In genomic region chr11:119336744-119337469, GRCh38 we compare ENCODE assay signal across 12 cellular contexts. TPM values are rescaled to one million over a fixed set of nuclear protein-coding genes. Genes with fewer than 3 reads are reported as not detected.
DNase-seq lines count a peak whose midpoint lies in the region; ATAC-seq, FAIRE-seq and TF ChIP-seq lines count a peak whose summit lies in the region.
"Had no signal": no experiment of that assay in that cellular context is flagged by ENCODE, and none has a peak within 500 bp of the region (broad histone marks: within the 10 kb centered on the region; RNA-seq: fewer than 3 reads in every experiment).

No MANE protein-coding gene starts in this region.

- H3K27me3 ChIP-seq in A673 (replicated peaks; ENCODE audit: insufficient read depth, low read depth, low read length, poor library complexity), result peaks cover 16% of the 10 kb centered on the region
- H3K27me3 ChIP-seq in DOHH2 (ENCODE audit: control insufficient read depth, low read length), result peaks cover 14% of the 10 kb centered on the region
- peaks cover 35% of the 10 kb centered on the region for H3K27me3 ChIP-seq in mucosa of stomach (ENCODE audit: control insufficient read depth, insufficient read depth, low read length)

- H3K9me3 ChIP-seq in A673 (ENCODE audit: low read depth, low read length, poor library complexity, severe bottlenecking) (no peaks in the 10 kb centered on the region), DOHH2 (ENCODE audit: control insufficient read depth, insufficient read depth, low read length) (no peaks in the 10 kb centered on the region), mucosa of stomach (ENCODE audit: control insufficient read depth, low read length) (no peaks in the 10 kb centered on the region)
- H3K9me3 ChIP-seq: neutrophil, suprapubic skin had no signal

- H4K20me1 ChIP-seq in DOHH2 (ENCODE audit: control insufficient read depth, insufficient read depth, low read depth, low read length), result 0 out of 2 replicates have a peak, but pooled peaks cover 8% of the 10 kb centered on the region

- peaks cover 53% of the 10 kb centered on the region for H3K4me1 Mint-ChIP-seq in activated T-helper 1 cell treated with anti-CD3 and anti-CD28 coated beads, Interleukin-12 subunit alpha, Interleukin-12 subunit beta, Interleukin-2, Interleukin-4 antibody, amounts not matched to agents 30 ng/mL and 10 ng/mL and 1 ng/mL, durations not matched to agents 14 hours and 24 hours and 36 hours (ENCODE audit: low read depth)

- H3K36me3 ChIP-seq in A673 (ENCODE audit: insufficient read depth, low read length, poor library complexity, severe bottlenecking) (peaks cover 12% of the 10 kb centered on the region), DOHH2 (ENCODE audit: control insufficient read depth, low read length) (peaks cover 28% of the 10 kb centered on the region), mucosa of stomach (ENCODE audit: control insufficient read depth, insufficient read depth, low read length) (no peaks in the 10 kb centered on the region)
- H3K36me3 ChIP-seq: neutrophil had no signal

- DNase-seq in A673 (ENCODE audit: low spot score) (no peak), amygdala (lab: John Stamatoyannopoulos, UW) (no peak), H54 (ENCODE audit: insufficient read length, low spot score) (no peak), mucosa of gallbladder (ENCODE audit: low spot score) (no peak)
- no peak for DNase-seq in activated T-helper 1 cell treated with anti-CD3 and anti-CD28 coated beads, Interleukin-12 subunit alpha, Interleukin-12 subunit beta, Interleukin-2, Interleukin-4 antibody, amounts not matched to agents 30 ng/mL and 10 ng/mL and 1 ng/mL, durations not matched to agents 14 hours and 24 hours and 36 hours (ENCODE audit: low spot score)
- DNase-seq: NCI-H510A; stimulated activated CD4-positive, alpha-beta T cell treated with anti-CD3 and anti-CD28 coated beads, Interleukin-4, amount 100 ng/mL, for 24 hours had no signal

- TF ChIP-seq CTCF in A673 (conservative IDR thresholded peaks at IDR 0.05; ENCODE audit: low read depth, low read length), result no peak
- no peak for TF ChIP-seq CTCF in DOHH2 (IDR thresholded peaks at IDR 0.05; ENCODE audit: low read depth, low read length, poor library complexity, severe bottlenecking)

- ATAC-seq in GM19035 (IDR thresholded peaks at IDR 0.05; ENCODE audit: unreplicated experiment), result no peak

- no peaks in the 10 kb centered on the region for H3K9me3 Mint-ChIP-seq in activated T-helper 1 cell treated with anti-CD3 and anti-CD28 coated beads, Interleukin-12 subunit alpha, Interleukin-12 subunit beta, Interleukin-2, Interleukin-4 antibody, amounts not matched to agents 30 ng/mL and 10 ng/mL and 1 ng/mL, durations not matched to agents 14 hours and 24 hours and 36 hours

- peaks cover 25% of the 10 kb centered on the region for H3K27me3 Mint-ChIP-seq in activated T-helper 1 cell treated with anti-CD3 and anti-CD28 coated beads, Interleukin-12 subunit alpha, Interleukin-12 subunit beta, Interleukin-2, Interleukin-4 antibody, amounts not matched to agents 30 ng/mL and 10 ng/mL and 1 ng/mL, durations not matched to agents 14 hours and 24 hours and 36 hours (ENCODE audit: insufficient read depth)

- POLR2A ChIA-PET in A673 (lab: Charles Lee; ENCODE audit: low non-redundant PET), result no interaction called here

- H3K4me1 ChIP-seq in A673 (ENCODE audit: insufficient read depth, low read length, poor library complexity, severe bottlenecking) (peaks cover 49% of the 10 kb centered on the region), DOHH2 (ENCODE audit: control insufficient read depth, low read length) (peaks cover 53% of the 10 kb centered on the region), mucosa of stomach (ENCODE audit: control insufficient read depth, insufficient read depth, low read length) (peaks cover 47% of the 10 kb centered on the region)

- no peak for TF ChIP-seq POLR2A in H54 (IDR thresholded peaks at IDR 0.05; ENCODE audit: low read depth, low read length)

- H3F3A ChIP-seq in DOHH2 (ENCODE audit: control insufficient read depth, insufficient read depth), result 0 out of 2 replicates have a peak, but pooled peaks cover 3% of the 10 kb centered on the region

- H3K9ac ChIP-seq in mucosa of stomach (ENCODE audit: low read length), result peak overlapping the region; percentile 20

- H3K27ac ChIP-seq in A673 (ENCODE audit: low read depth, low read length, poor library complexity, severe bottlenecking) (peak overlapping the region; percentile 58), DOHH2 (ENCODE audit: low read depth, low read length) (no peak overlapping the region)
- H3K27ac ChIP-seq: neutrophil, suprapubic skin had no signal

- H3K4me3 Mint-ChIP-seq in activated T-helper 1 cell treated with anti-CD3 and anti-CD28 coated beads, Interleukin-12 subunit alpha, Interleukin-12 subunit beta, Interleukin-2, Interleukin-4 antibody, amounts not matched to agents 30 ng/mL and 10 ng/mL and 1 ng/mL, durations not matched to agents 14 hours and 24 hours and 36 hours, result peak overlapping the region; percentile 97

- FAIRE-seq in H54 (lab: Jason Lieb, UNC), result no peak

- peaks cover 22% of the 10 kb centered on the region for H3K36me3 Mint-ChIP-seq in activated T-helper 1 cell treated with anti-CD3 and anti-CD28 coated beads, Interleukin-12 subunit alpha, Interleukin-12 subunit beta, Interleukin-2, Interleukin-4 antibody, amounts not matched to agents 30 ng/mL and 10 ng/mL and 1 ng/mL, durations not matched to agents 14 hours and 24 hours and 36 hours (ENCODE audit: low read depth)

- intact Hi-C loops in A673 (cut with micrococcal nuclease; ENCODE audit: unreplicated experiment), result loop anchor here (5.0 to 10.0 kb wide), 2 partner anchors 45 to 432 kb away; partner anchors contain the start of gene USP2
- intact Hi-C loops in activated T-helper 1 cell treated with anti-CD3 and anti-CD28 coated beads, Interleukin-12 subunit alpha, Interleukin-12 subunit beta, Interleukin-2, Interleukin-4 antibody, amounts not matched to agents 30 ng/mL and 10 ng/mL and 1 ng/mL, durations not matched to agents 14 hours and 24 hours and 36 hours (cut with micrococcal nuclease), result no loop called here

- peak overlapping the region; percentile 16 for H3K4me3 ChIP-seq in A673 (ENCODE audit: low read depth, low read length, poor library complexity, severe bottlenecking)
- no peak overlapping the region for H3K4me3 ChIP-seq in DOHH2 (ENCODE audit: low read length)
- no peak overlapping the region for H3K4me3 ChIP-seq in mucosa of stomach (ENCODE audit: low read length)
- H3K4me3 ChIP-seq: suprapubic skin had no signal

- BruUV-seq in A673 (replicated peaks; lab: Mats Ljungman, UMichigan), result no TSS peak

- peaks cover 36% of the 10 kb centered on the region for H3K79me2 ChIP-seq in DOHH2 (ENCODE audit: control insufficient read depth, low read length)

- H3K4me2 ChIP-seq in DOHH2 (ENCODE audit: low read length), result peak overlapping the region; percentile 15; the same call in 1 of the 2 replicates

- no peak overlapping the region for H3K27ac Mint-ChIP-seq in activated T-helper 1 cell treated with anti-CD3 and anti-CD28 coated beads, Interleukin-12 subunit alpha, Interleukin-12 subunit beta, Interleukin-2, Interleukin-4 antibody, amounts not matched to agents 30 ng/mL and 10 ng/mL and 1 ng/mL, durations not matched to agents 14 hours and 24 hours and 36 hours

- CTCF ChIA-PET in A673 (lab: Charles Lee), result interaction anchor here (1.1 to 4.2 kb wide), 4 partner anchors 15 to 271 kb away, joined by 7 to 40 read pairs (median 28); no protein-coding TSS in a partner anchor

- no peaks in the 10 kb centered on the region for H3K9me2 ChIP-seq in DOHH2 (replicated peaks; ENCODE audit: control insufficient read depth, low read length)

RNA-seq across cellular contexts. Expression of gene RNF26, which starts 2.6 kb away (rescaled TPM):
- total RNA-seq in A673 (2021) (81.3 and 89.3 TPM in 2 replicates), mucosa of gallbladder (36.4 TPM)
- total RNA-seq in activated T-helper 1 cell treated with anti-CD3 and anti-CD28 coated beads, Interleukin-12 subunit alpha, Interleukin-12 subunit beta, Interleukin-2, Interleukin-4 antibody, amounts not matched to agents 30 ng/mL and 10 ng/mL and 1 ng/mL, durations not matched to agents 14 hours and 24 hours and 36 hours, result 26.1 and 27.9 TPM in 2 replicates

RNA-seq across cellular contexts. Expression of gene C1QTNF5, which starts 3.8 kb away (rescaled TPM):
- total RNA-seq in A673 (2021) (0.31 TPM in 1 of 2 replicates, not detected in the other), mucosa of gallbladder (32.9 TPM)
- not detected in 2 replicates for total RNA-seq in activated T-helper 1 cell treated with anti-CD3 and anti-CD28 coated beads, Interleukin-12 subunit alpha, Interleukin-12 subunit beta, Interleukin-2, Interleukin-4 antibody, amounts not matched to agents 30 ng/mL and 10 ng/mL and 1 ng/mL, durations not matched to agents 14 hours and 24 hours and 36 hours

RNA-seq across cellular contexts. Expression of gene MFRP, which starts 9.6 kb away (rescaled TPM):
- total RNA-seq in A673 (2021), result not detected in 2 replicates
- total RNA-seq in activated T-helper 1 cell treated with anti-CD3 and anti-CD28 coated beads, Interleukin-12 subunit alpha, Interleukin-12 subunit beta, Interleukin-2, Interleukin-4 antibody, amounts not matched to agents 30 ng/mL and 10 ng/mL and 1 ng/mL, durations not matched to agents 14 hours and 24 hours and 36 hours, result not detected in 2 replicates
- total RNA-seq in mucosa of gallbladder, result not detected

RNA-seq across cellular contexts. Expression of gene MCAM, which starts 20.0 kb away (rescaled TPM):
- total RNA-seq in A673 (2021) (14.4 and 20.0 TPM in 2 replicates), mucosa of gallbladder (130 TPM)
- total RNA-seq in activated T-helper 1 cell treated with anti-CD3 and anti-CD28 coated beads, Interleukin-12 subunit alpha, Interleukin-12 subunit beta, Interleukin-2, Interleukin-4 antibody, amounts not matched to agents 30 ng/mL and 10 ng/mL and 1 ng/mL, durations not matched to agents 14 hours and 24 hours and 36 hours, result 6.0 and 6.6 TPM in 2 replicates

RNA-seq across cellular contexts. Expression of gene USP2, which starts 44.6 kb away (rescaled TPM):
- total RNA-seq in A673 (2021) (4.8 and 6.2 TPM in 2 replicates), mucosa of gallbladder (7.3 TPM)
- 0.22 and 0.36 TPM in 2 replicates for total RNA-seq in activated T-helper 1 cell treated with anti-CD3 and anti-CD28 coated beads, Interleukin-12 subunit alpha, Interleukin-12 subunit beta, Interleukin-2, Interleukin-4 antibody, amounts not matched to agents 30 ng/mL and 10 ng/mL and 1 ng/mL, durations not matched to agents 14 hours and 24 hours and 36 hours

Comparison
In these comparisons a context has a peak if more than half of its experiments do, and no peak if none do; other contexts are left out.
1. RNA of gene C1QTNF5, which starts 3.8 kb away (total RNA-seq): 32.9 TPM in mucosa of gallbladder (single experiment); 0.31 TPM in A673 and not detected in activated T-helper 1 cell treated with anti-CD3 and anti-CD28 coated beads, Interleukin-12 subunit alpha, Interleukin-12 subunit beta, Interleukin-2, Interleukin-4 antibody, amounts not matched to agents 30 ng/mL and 10 ng/mL and 1 ng/mL, durations not matched to agents 14 hours and 24 hours and 36 hours; every median in the first group is over 10 times any median in the second.